9 cellular contexts compared by ENCODE assay signal in genomic region chr12:111598637-111599458, GRCh38. TPM values are rescaled to one million over a fixed set of nuclear protein-coding genes. Genes with fewer than 3 reads are reported as not detected.
DNase-seq lines count a peak whose midpoint lies in the region; ATAC-seq, FAIRE-seq and TF ChIP-seq lines count a peak whose summit lies in the region.
"Had no signal": no experiment of that assay in that cellular context is flagged by ENCODE, and none has a peak within 500 bp of the region (broad histone marks: within the 10 kb centered on the region; RNA-seq: fewer than 3 reads in every experiment).

ATXN2 (minus strand) TSS chr12:111599315; CDS start chr12:111599034, 281 bp downstream.

- in situ Hi-C loops in GM12878 (cut with MboI), result no loop called here

- TF ChIP-seq EP300 in GM12878 (IDR thresholded peaks at IDR 0.05; ENCODE audit: borderline replicate concordance in 1 of 2, control insufficient read depth in 1 of 2, low read depth in 2 of 2, low read length in 2 of 2) (peak in 1 of 2 experiments; percentile 22; a peak in 1 of 4 replicates), sigmoid colon (IDR thresholded peaks at IDR 0.05) (no peak)

- peaks cover 18% of the 10 kb centered on the region for H3K36me3 ChIP-seq in DOHH2 (ENCODE audit: control insufficient read depth, low read length)
- no peaks in the 10 kb centered on the region for H3K36me3 ChIP-seq in KMS-11 (ENCODE audit: insufficient read depth)
- H3K36me3 ChIP-seq in GM12878 (ENCODE audit: control insufficient read depth in 2 of 2, insufficient read depth in 2 of 2, low read length in 1 of 2), result no peaks in the 10 kb centered on the region
- no peaks in the 10 kb centered on the region for H3K36me3 ChIP-seq in iPS DF 6.9 (ENCODE audit: control insufficient read depth, insufficient read depth, low read length)
- H3K36me3 ChIP-seq in sigmoid colon, result no peaks in the 10 kb centered on the region

- H3K27me3 ChIP-seq in DOHH2 (ENCODE audit: control insufficient read depth, low read length) (no peaks in the 10 kb centered on the region), KMS-11 (ENCODE audit: insufficient read depth, low read depth) (no peaks in the 10 kb centered on the region), GM12878 (replicated peaks in 1 of 2; ENCODE audit: control insufficient read depth in 2 of 2, insufficient read depth in 2 of 2, low read length in 1 of 2) (no peaks in the 10 kb centered on the region), iPS DF 6.9 (ENCODE audit: control insufficient read depth, insufficient read depth, low read length) (no peaks in the 10 kb centered on the region), sigmoid colon (no peaks in the 10 kb centered on the region)

- H3K4me2 ChIP-seq in DOHH2 (ENCODE audit: low read length), result peak within 1 kb of the TSS; percentile 97
- peak within 1 kb of the TSS; percentile 63 for H3K4me2 ChIP-seq in KMS-11
- peak within 1 kb of the TSS; percentile 79 for H3K4me2 ChIP-seq in GM12878 (ENCODE audit: control insufficient read depth, insufficient read depth)

- SMC1A ChIA-PET in GM12878 (lab: Charles Lee; ENCODE audit: uncharacterized antibody, unreplicated experiment), result no interaction called here

- intact Hi-C loops in T-helper 1 cell treated with Interleukin-12 subunit alpha and Interleukin-12 subunit beta and Interleukin-4 antibody, amounts not matched to agents 30 ng/mL and 1 ng/mL, for 36 hours (cut with micrococcal nuclease), result loop anchor here (1.0 to 5.0 kb wide), 4 partner anchors 52 to 414 kb away; partner anchors contain the start of genes BRAP, ERP29 and TMEM116
- intact Hi-C loops in GM12878 (cut with micrococcal nuclease; ENCODE audit: unreplicated experiment) (no loop called here), sigmoid colon (cut with DNase I) (loop anchor here (5.0 kb wide), 2 partner anchors 38 to 88 kb away; partner anchors contain the start of genes ACAD10 and BRAP)

- H3K9me2 ChIP-seq in DOHH2 (replicated peaks; ENCODE audit: control insufficient read depth, low read length), result no peaks in the 10 kb centered on the region

- H4K20me1 ChIP-seq in DOHH2 (ENCODE audit: control insufficient read depth, insufficient read depth, low read depth, low read length) (peaks cover 8% of the 10 kb centered on the region; the same call in 1 of the 2 replicates), KMS-11 (ENCODE audit: insufficient read depth) (no peaks in the 10 kb centered on the region), GM12878 (ENCODE audit: control insufficient read depth, insufficient read depth) (no peaks in the 10 kb centered on the region)

- no peak for FAIRE-seq in GM12878 (lab: Jason Lieb, UNC)
- FAIRE-seq: islet of Langerhans had no signal

- H3K4me3 ChIP-seq in DOHH2 (ENCODE audit: low read length), result peak within 1 kb of the TSS; percentile 82
- H3K4me3 ChIP-seq in KMS-11 (IDR thresholded peaks at IDR 0.05; ENCODE audit: insufficient read depth, low read depth, low read length), result no peak within 1 kb of the TSS
- H3K4me3 ChIP-seq in GM12878, result peak within 1 kb of the TSS; percentile 99
- H3K4me3 ChIP-seq in iPS DF 6.9 (ENCODE audit: low read length), result peak within 1 kb of the TSS; percentile 99
- H3K4me3 ChIP-seq in sigmoid colon, result peak within 1 kb of the TSS; percentile 83 to 97 (median 96)

- H3K79me2 ChIP-seq in DOHH2 (ENCODE audit: control insufficient read depth, low read length) (peaks cover 63% of the 10 kb centered on the region), KMS-11 (ENCODE audit: insufficient read depth, low read depth) (peaks cover 42% of the 10 kb centered on the region), GM12878 (ENCODE audit: control insufficient read depth, insufficient read depth, low read length) (peaks cover 56% of the 10 kb centered on the region)

- H3K9ac ChIP-seq in KMS-11, result peak within 1 kb of the TSS; percentile 67
- peak within 1 kb of the TSS; percentile 88 for H3K9ac ChIP-seq in GM12878 (ENCODE audit: control insufficient read depth, insufficient read depth, low read length)

- DNase-seq in GM12878 (ENCODE audit: low read depth, low spot score) (no peak), iPS DF 6.9 (ENCODE audit: low read depth, low spot score) (no peak), sigmoid colon (peak; percentile 83), GDM1 (lab: John Stamatoyannopoulos, UW) (no peak)

- H3F3A ChIP-seq in DOHH2 (ENCODE audit: control insufficient read depth, insufficient read depth), result no peaks in the 10 kb centered on the region

- TF ChIP-seq CTCF in DOHH2 (IDR thresholded peaks at IDR 0.05; ENCODE audit: low read depth, low read length, poor library complexity, severe bottlenecking) (no peak), KMS-11 (conservative IDR thresholded peaks at IDR 0.05; ENCODE audit: low read depth, low read length) (no peak), GM12878 (IDR thresholded peaks at IDR 0.05 in 2 of 3, conservative IDR thresholded peaks at IDR 0.05 in 1 of 3; ENCODE audit: control insufficient read depth in 2 of 3, extremely low read depth in 1 of 3, insufficient read depth in 1 of 3, low read depth in 3 of 3, low read length in 3 of 3) (no peak), sigmoid colon (IDR thresholded peaks at IDR 0.05) (no peak)

- no TSS peak for BruUV-seq in GM12878 (replicated peaks; lab: Mats Ljungman, UMichigan)

- H2AFZ ChIP-seq in KMS-11 (ENCODE audit: low read depth) (peak within 1 kb of the TSS; percentile 57), GM12878 (ENCODE audit: control insufficient read depth, low read depth, low read length) (peak within 1 kb of the TSS; percentile 88)

- WGBS in GM12878 (ENCODE audit: insufficient coverage, insufficient replicate concordance, low lambda C conversion rate, missing lambda C conversion rate), result under 1% methylated on average over 51 of the region's 120 CpGs
- no CpG with 5 or more reads among the region's 120 CpGs for WGBS in iPS DF 6.9 (ENCODE audit: insufficient coverage, insufficient read length)
- WGBS in sigmoid colon, 2 donors, result 1% methylated on average over 120 of the region's 120 CpGs

- peak; percentile 53 for ATAC-seq in GM21723 (IDR thresholded peaks at IDR 0.05; ENCODE audit: unreplicated experiment)
- peak; percentile 25 for ATAC-seq in GM12878

- H3K27ac ChIP-seq in DOHH2 (ENCODE audit: low read depth, low read length) (peak within 1 kb of the TSS; percentile 66), KMS-11 (peak within 1 kb of the TSS; percentile 65), GM12878 (ENCODE audit: control insufficient read depth, insufficient read depth) (peak within 1 kb of the TSS; percentile 96), iPS DF 6.9 (ENCODE audit: low read length) (no peak within 1 kb of the TSS), sigmoid colon (peak within 1 kb of the TSS; percentile 96 to 99 (median 98))

- TF ChIP-seq RAD21 in GM12878 (IDR thresholded peaks at IDR 0.05; ENCODE audit: insufficient read depth, low read depth, low read length), result no peak

- H3K9me3 ChIP-seq in DOHH2 (ENCODE audit: control insufficient read depth, insufficient read depth, low read length) (no peaks in the 10 kb centered on the region), GM12878 (replicated peaks; ENCODE audit: control insufficient read depth, insufficient read depth, low read length) (no peaks in the 10 kb centered on the region), iPS DF 6.9 (ENCODE audit: control insufficient read depth, insufficient read depth, low read length) (no peaks in the 10 kb centered on the region), sigmoid colon (no peaks in the 10 kb centered on the region)

- CTCF ChIA-PET in GM12878 (lab: Yijun Ruan, JAX), result no interaction called here

- peak; percentile 62; the same call in 1 of the 2 replicates for TF ChIP-seq POLR2A in GM12878 (IDR thresholded peaks at IDR 0.05; ENCODE audit: low read depth, low read length)
- TF ChIP-seq POLR2A in sigmoid colon (IDR thresholded peaks at IDR 0.05), result no peak

- RAD21 ChIA-PET in GM12878 (lab: Charles Lee; ENCODE audit: unreplicated experiment), result interaction anchor here (1.2 kb wide), 1 partner anchor 87 kb away, joined by 3 read pairs; the partner anchor contains the start of gene ACAD10

- H3K4me1 ChIP-seq in DOHH2 (ENCODE audit: control insufficient read depth, low read length) (peaks cover 30% of the 10 kb centered on the region), KMS-11 (ENCODE audit: low read depth, poor library complexity, severe bottlenecking) (peaks cover 18% of the 10 kb centered on the region), GM12878 (ENCODE audit: control insufficient read depth, insufficient read depth, low read length) (no peaks in the 10 kb centered on the region), iPS DF 6.9 (ENCODE audit: control insufficient read depth, insufficient read depth, low read length) (no peaks in the 10 kb centered on the region), sigmoid colon (peaks cover 0 to 44% (median 39%) of the 10 kb centered on the region in 4 donors)

- POLR2A ChIA-PET in GM12878 (lab: Charles Lee), result no interaction called here

RNA-seq across cellular contexts. Expression of gene ATXN2, which starts in this region (rescaled TPM):
- total RNA-seq in T-helper 1 cell treated with Interleukin-12 subunit alpha and Interleukin-12 subunit beta and Interleukin-4 antibody, amounts not matched to agents 30 ng/mL and 1 ng/mL, for 36 hours, result 41.6 and 50.3 TPM in 2 replicates
- total RNA-seq in GM12878 (2013; cell fraction: nucleolus; rRNA removed), result 148 and 149 TPM in 2 replicates
- total RNA-seq in GM12878 (2014; rRNA removed) (8.9 and 10.7 TPM in 2 replicates), GM12878 (2014; rRNA removed; fragmentation: Illumina TruSeq; extraction: Trizol) (16.6 and 16.8 TPM in 2 replicates), GM12878 (2021) (28.6 and 31.5 TPM in 2 replicates), sigmoid colon (100 to 1,000 TPM in 1 of 4 donors, 10 to 100 TPM in 3; 42.5 to 119 (median 54.7) TPM)
- 15.5 TPM for polyA plus RNA-seq in GM12878 (2011; ENCODE audit: low read depth)
- polyA plus RNA-seq in GM12878 (2011; rRNA removed) (16.0 and 17.6 TPM in 2 replicates), GM12878 (2014; fragmentation: Illumina TruSeq; extraction: Trizol) (26.3 and 36.3 TPM in 2 replicates), GM12878 (2014; fragmentation: Nextera tagmentation; extraction: Ambion mirVana) (10 to 100 TPM in 1 of 2 experiments, 1 to 10 TPM in 1; 8.8 to 13.3 TPM), GM12878 (2014; rRNA removed) (18.4 and 20.3 TPM in 2 replicates), GM12878 (2016; fragmentation: Nextera tagmentation; extraction: Ambion mirVana) (10 to 100 TPM; 23.4 to 28.5 TPM), sigmoid colon (10 to 100 TPM in 2 of 3 donors, 1 to 10 TPM in 1; 6.5 to 24.3 (median 10.2) TPM)
- 18.0 and 20.6 TPM in 2 replicates for polyA plus RNA-seq in GM12878 (2011; cell fraction: cytosol; rRNA removed)
- polyA plus RNA-seq in GM12878 (2011; cell fraction: nucleus; rRNA removed), result 80.6 and 88.4 TPM in 2 replicates
- 16.2 and 24.8 TPM in 2 replicates for polyA plus RNA-seq in GM12878 (2012)
- 39.8 and 40.7 TPM in 2 replicates for polyA minus RNA-seq in GM12878 (2011; rRNA and poly(A)+ RNA removed)
- 23.0 and 28.3 TPM in 2 replicates for polyA minus RNA-seq in GM12878 (2011; cell fraction: cytosol; rRNA and poly(A)+ RNA removed)
- 27.8 and 65.8 TPM in 2 replicates for polyA minus RNA-seq in GM12878 (2011; cell fraction: nucleus; rRNA and poly(A)+ RNA removed)
